19 cellular contexts compared by ENCODE assay signal in the genomic region with DNA sequence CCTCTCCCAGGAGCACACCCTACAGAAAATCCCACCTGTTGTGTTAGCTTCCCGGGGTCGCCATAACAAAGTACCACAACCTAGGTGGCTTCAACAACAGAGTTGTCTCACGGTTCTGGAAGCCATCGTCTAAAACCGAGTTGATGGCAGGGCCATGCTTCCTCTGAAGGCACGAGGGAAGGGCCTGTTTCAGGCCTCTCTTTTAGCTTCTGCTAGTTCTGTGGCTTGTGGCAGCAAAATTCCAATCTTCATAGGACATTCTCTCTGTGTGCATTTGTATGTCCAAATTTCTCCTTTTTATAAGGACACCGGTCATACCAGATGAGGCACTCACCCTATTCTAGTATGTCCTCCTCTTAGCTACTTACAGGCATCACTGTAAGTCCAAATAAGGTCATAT. TPM values are rescaled to one million over a fixed set of nuclear protein-coding genes. Genes with fewer than 3 reads are reported as not detected.
DNase-seq lines count a peak whose midpoint lies in the region; ATAC-seq and TF ChIP-seq lines count a peak whose summit lies in the region.
"Had no signal": no experiment of that assay in that cellular context is flagged by ENCODE, and none has a peak within 500 bp of the region (broad histone marks: within the 10 kb centered on the region; RNA-seq: fewer than 3 reads in every experiment).

No MANE protein-coding gene starts in this region.

- intact Hi-C loops in Caco-2 (cut with micrococcal nuclease; ENCODE audit: unreplicated experiment), result loop anchor here (5.0 kb wide), 1 partner anchor 47 kb away; no protein-coding TSS in a partner anchor

- ATAC-seq in GM21515 (IDR thresholded peaks at IDR 0.05; ENCODE audit: unreplicated experiment) (no peak), HG03159 (IDR thresholded peaks at IDR 0.05; ENCODE audit: unreplicated experiment) (no peak)
- ATAC-seq: A549, GM12878 had no signal

- H3K27me3 Mint-ChIP-seq in Caco-2 (ENCODE audit: insufficient read depth, unreplicated experiment), result no peaks in the 10 kb centered on the region

- no TSS peak for BruUV-seq in Caco-2 (replicated peaks; lab: Mats Ljungman, UMichigan)

- H3K36me3 Mint-ChIP-seq in Caco-2 (ENCODE audit: insufficient read depth, unreplicated experiment), result no peaks in the 10 kb centered on the region
- H3K36me3 Mint-ChIP-seq: CD4-positive, alpha-beta memory T cell had no signal

- H3K9me3 ChIP-seq in Caco-2, result no peaks in the 10 kb centered on the region
- H3K9me3 ChIP-seq in osteoblast (ENCODE audit: low read depth, low read length), result no peaks in the 10 kb centered on the region
- H3K9me3 ChIP-seq: A549, BE2C, HAP-1 had no signal

- peak overlapping the region; percentile 74 for H3K27ac Mint-ChIP-seq in Caco-2 (ENCODE audit: unreplicated experiment)
- H3K27ac Mint-ChIP-seq: CD4-positive, alpha-beta memory T cell had no signal

- CTCF ChIA-PET in Caco-2 (lab: Charles Lee), result no interaction called here

- H3K27me3 ChIP-seq in Caco-2 (replicated peaks; ENCODE audit: control insufficient read depth, insufficient read depth, low read length) (no peaks in the 10 kb centered on the region), osteoblast (ENCODE audit: insufficient read depth, low read length) (peaks cover 29% of the 10 kb centered on the region)

- DNase-seq in Caco-2 (no peak), osteoblast (ENCODE audit: insufficient read length, low spot score, missing footprints) (peak; percentile 59), GM03348 (ENCODE audit: low spot score) (no peak)
- DNase-seq: 8988T; ACHN; AML-193; BE2C; CD4-positive, alpha-beta memory T cell; COR-L47; DMS153; DND-41; GOT3 had no signal

- no peaks in the 10 kb centered on the region for H3K4me1 Mint-ChIP-seq in Caco-2 (ENCODE audit: low read depth, unreplicated experiment)

- no peaks in the 10 kb centered on the region for H3K79me2 ChIP-seq in osteoblast (ENCODE audit: insufficient read depth, low read length)

- H2AFZ ChIP-seq in osteoblast (ENCODE audit: low read length), result no peak overlapping the region

- H3K27ac ChIP-seq in VCaP (peak overlapping the region; percentile 82; the same call in 1 of the 2 replicates), osteoblast (ENCODE audit: low read depth, low read length) (no peak overlapping the region)
- H3K27ac ChIP-seq: A549; BLaER1 treated with 17β-estradiol and CSF1 and Interleukin-3, amounts not matched to agents 10 nM and 100 nM had no signal

- H3K9me3 Mint-ChIP-seq in Caco-2 (ENCODE audit: unreplicated experiment), result no peaks in the 10 kb centered on the region

- H3K4me3 ChIP-seq in Caco-2 (ENCODE audit: low read depth, low read length), result no peak overlapping the region
- no peak overlapping the region for H3K4me3 ChIP-seq in osteoblast (ENCODE audit: insufficient read depth, low read length)
- H3K4me3 ChIP-seq: A549; BLaER1 treated with 17β-estradiol and CSF1 and Interleukin-3, amounts not matched to agents 10 nM and 100 nM; GM12878; HAP-1 had no signal

- H3K4me2 ChIP-seq in osteoblast (ENCODE audit: insufficient read depth, low read length), result no peak overlapping the region
- H3K4me2 ChIP-seq: A549; BLaER1 treated with 17β-estradiol and CSF1 and Interleukin-3, amounts not matched to agents 10 nM and 100 nM had no signal

- POLR2A ChIA-PET in Caco-2 (lab: Charles Lee), result no interaction called here

- H3K36me3 ChIP-seq in Caco-2 (ENCODE audit: control insufficient read depth, insufficient read depth, low read length) (no peaks in the 10 kb centered on the region), osteoblast (ENCODE audit: insufficient read depth, low read length) (no peaks in the 10 kb centered on the region)
- H3K36me3 ChIP-seq: BE2C; BLaER1 treated with 17β-estradiol and CSF1 and Interleukin-3, amounts not matched to agents 10 nM and 100 nM; HAP-1 had no signal

- peaks cover 7% of the 10 kb centered on the region for H3K4me1 ChIP-seq in Caco-2
- H3K4me1 ChIP-seq in osteoblast (ENCODE audit: insufficient read depth, low read length), result no peaks in the 10 kb centered on the region
- H3K4me1 ChIP-seq: A549, BE2C had no signal

- H3K4me3 Mint-ChIP-seq in Caco-2 (ENCODE audit: unreplicated experiment), result no peak overlapping the region
- H3K4me3 Mint-ChIP-seq: CD4-positive, alpha-beta memory T cell had no signal

- H4K20me1 ChIP-seq in osteoblast (ENCODE audit: insufficient read depth, low read length), result no peaks in the 10 kb centered on the region
- H4K20me1 ChIP-seq: BLaER1 treated with 17β-estradiol and CSF1 and Interleukin-3, amounts not matched to agents 10 nM and 100 nM had no signal

- TF ChIP-seq CTCF in Caco-2 (IDR thresholded peaks at IDR 0.05; ENCODE audit: insufficient read depth in 1 of 2, low read depth in 1 of 2, low read length in 1 of 2, severe bottlenecking in 1 of 2, unreplicated experiment in 1 of 2) (no peak), VCaP (conservative IDR thresholded peaks at IDR 0.05) (no peak), osteoblast (IDR thresholded peaks at IDR 0.05; ENCODE audit: extremely low read depth, low read depth, low read length) (no peak)

RNA-seq across cellular contexts. Expression of a gene that starts 3.2 kb away (rescaled TPM):
- total RNA-seq in Caco-2 (2022), result not detected in 2 replicates
- not detected in 2 replicates for total RNA-seq in osteoblast
- total RNA-seq: CD4-positive, alpha-beta memory T cell; GM12878 had no signal

RNA-seq across cellular contexts. Expression of a gene that starts 18.7 kb away (rescaled TPM):
- total RNA-seq in Caco-2 (2022), result 0.16 and 0.34 TPM in 2 replicates
- not detected in 2 replicates for total RNA-seq in osteoblast
- total RNA-seq: CD4-positive, alpha-beta memory T cell; GM12878 had no signal

RNA-seq across cellular contexts. Expression of a gene that starts 49.8 kb away (rescaled TPM):
- 45.9 and 48.7 TPM in 2 replicates for total RNA-seq in Caco-2 (2022)
- total RNA-seq in osteoblast, result 0.29 and 0.72 TPM in 2 replicates

Comparison
In these comparisons a context has a peak if more than half of its experiments do, and no peak if none do; other contexts are left out.
1. RNA of a gene that starts 49.8 kb away (total RNA-seq): 45.9 to 48.7 TPM in Caco-2; 0.29 to 0.72 TPM in osteoblast; every median in the first group is over 10 times any median in the second.